Comparison of ENCODE assay signal across 33 cellular contexts in the genomic region with DNA sequence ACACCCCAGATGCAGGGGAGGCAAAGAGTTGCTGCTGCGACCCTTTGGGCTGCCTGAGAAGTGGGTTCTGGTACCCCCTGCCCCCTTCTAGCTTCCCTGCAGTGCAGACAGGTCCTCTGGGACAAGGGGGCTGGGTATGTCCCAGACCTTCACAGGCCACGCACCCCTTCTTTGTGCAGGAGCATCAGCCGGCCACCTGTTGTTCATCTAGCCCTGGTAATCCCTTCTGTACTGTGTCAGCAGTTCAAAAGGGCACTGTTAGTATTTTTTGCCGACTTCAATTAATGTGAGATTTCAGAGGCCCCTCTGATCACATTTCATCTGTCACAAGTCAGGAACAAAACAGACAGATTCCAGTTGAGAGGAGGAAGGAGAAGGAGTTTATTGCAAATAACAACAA. TPM values are rescaled to one million over a fixed set of nuclear protein-coding genes. Genes with fewer than 3 reads are reported as not detected.
"Had no signal": no experiment of that assay in that cellular context is flagged by ENCODE, and none has a peak within 500 bp of the region (broad histone marks: within the 10 kb centered on the region; RNA-seq: fewer than 3 reads in every experiment).

No MANE protein-coding gene starts in this region.

- H3K27me3 ChIP-seq: adrenal gland, body of pancreas, cardiac muscle cell, colonic mucosa, esophagus squamous epithelium, pancreas, right atrium auricular region, transverse colon, uterus had no signal

- H3K9me3 ChIP-seq: adrenal gland, body of pancreas, colonic mucosa, esophagus squamous epithelium, left ventricle myocardium inferior, pancreas, psoas muscle, right atrium auricular region, spleen, transverse colon, uterus had no signal

- H3K27me3 Mint-ChIP-seq: activated naive CD8-positive, alpha-beta T cell treated with anti-CD3 and anti-CD28 coated beads for 36 hours had no signal

- H3K4me1 ChIP-seq: adrenal gland, body of pancreas, colonic mucosa, esophagus squamous epithelium, pancreas, transverse colon, uterus had no signal

- DNase-seq: activated CD4-positive, alpha-beta T cell treated with anti-CD3 and anti-CD28 coated beads for 48 hours; activated CD4-positive, alpha-beta T cell treated with anti-CD3 and anti-CD28 coated beads, Interleukin-2, amount 50 U/mL, for 48 hours; activated CD8-positive, alpha-beta memory T cell treated with anti-CD3 and anti-CD28 coated beads for 24 hours; activated effector memory CD4-positive, alpha-beta T cell treated with anti-CD3 and anti-CD28 coated beads, Interleukin-2, amount 50 U/mL, for 16 hours; activated naive CD4-positive, alpha-beta T cell treated with anti-CD3 and anti-CD28 coated beads for 36 hours; activated naive CD8-positive, alpha-beta T cell treated with anti-CD3 and anti-CD28 coated beads for 36 hours; aorta; body of pancreas; cerebellar nuclear complex; colonic mucosa; effector CD8-positive, alpha-beta T cell; esophagus squamous epithelium; foreskin melanocyte; left ventricle myocardium inferior; mesendoderm; nephron progenitor cell; nucleus accumbens; pancreas; psoas muscle; spleen; stimulated activated CD4-positive, alpha-beta T cell treated with anti-CD3 and anti-CD28 coated beads, Interleukin-2, amount 100 ng/mL, for 48 hours; stimulated activated naive CD4-positive, alpha-beta T cell treated with Interleukin-2 at 50 U/mL for 16 hours; T-helper 9 cell; transverse colon; uterus had no signal

- H3K9me3 Mint-ChIP-seq: activated naive CD4-positive, alpha-beta T cell treated with anti-CD3 and anti-CD28 coated beads for 36 hours; activated naive CD8-positive, alpha-beta T cell treated with anti-CD3 and anti-CD28 coated beads for 36 hours; nephron progenitor cell; T-helper 1 cell treated with Interleukin-12 subunit alpha and Interleukin-12 subunit beta and Interleukin-4 antibody, amounts not matched to agents 30 μg/mL and 1 μg/mL, for 36 hours had no signal

- H3K36me3 ChIP-seq: adrenal gland, cardiac muscle cell, colonic mucosa, esophagus squamous epithelium, left ventricle myocardium inferior, pancreas, right atrium auricular region, spleen, transverse colon, uterus had no signal

- H3K4me3 ChIP-seq: adrenal gland, body of pancreas, cardiac muscle cell, colonic mucosa, esophagus squamous epithelium, left ventricle myocardium inferior, lung, pancreas, psoas muscle, right atrium auricular region, spleen, transverse colon, uterus had no signal

- H3K27ac Mint-ChIP-seq: activated naive CD4-positive, alpha-beta T cell treated with anti-CD3 and anti-CD28 coated beads for 36 hours; activated naive CD8-positive, alpha-beta T cell treated with anti-CD3 and anti-CD28 coated beads for 36 hours; nephron progenitor cell; T-helper 1 cell treated with Interleukin-12 subunit alpha and Interleukin-12 subunit beta and Interleukin-4 antibody, amounts not matched to agents 30 μg/mL and 1 μg/mL, for 36 hours had no signal

- H3K36me3 Mint-ChIP-seq: activated naive CD8-positive, alpha-beta T cell treated with anti-CD3 and anti-CD28 coated beads for 36 hours had no signal

- ATAC-seq: activated CD4-positive, CD25-positive, alpha-beta regulatory T cell treated with anti-CD3 and anti-CD28 coated beads, Interleukin-2, amount 50 U/mL, for 24 hours; body of pancreas; pancreas had no signal

- H3K4me3 Mint-ChIP-seq: activated naive CD4-positive, alpha-beta T cell treated with anti-CD3 and anti-CD28 coated beads for 36 hours; activated naive CD8-positive, alpha-beta T cell treated with anti-CD3 and anti-CD28 coated beads for 36 hours; nephron progenitor cell; T-helper 1 cell treated with Interleukin-12 subunit alpha and Interleukin-12 subunit beta and Interleukin-4 antibody, amounts not matched to agents 30 μg/mL and 1 μg/mL, for 36 hours had no signal

- H3K27ac ChIP-seq: adrenal gland, body of pancreas, cardiac muscle cell, colonic mucosa, epithelial cell of prostate, esophagus squamous epithelium, left ventricle myocardium inferior, pancreas, psoas muscle, right atrium auricular region, spleen, transverse colon, uterus, VCaP had no signal

RNA-seq across cellular contexts. Expression of gene ALX4, which starts 49.9 kb away (rescaled TPM):
- polyA plus RNA-seq: cardiac muscle cell, spleen had no signal
